ENCODE assay signal across 2 cellular contexts in the genomic region with DNA sequence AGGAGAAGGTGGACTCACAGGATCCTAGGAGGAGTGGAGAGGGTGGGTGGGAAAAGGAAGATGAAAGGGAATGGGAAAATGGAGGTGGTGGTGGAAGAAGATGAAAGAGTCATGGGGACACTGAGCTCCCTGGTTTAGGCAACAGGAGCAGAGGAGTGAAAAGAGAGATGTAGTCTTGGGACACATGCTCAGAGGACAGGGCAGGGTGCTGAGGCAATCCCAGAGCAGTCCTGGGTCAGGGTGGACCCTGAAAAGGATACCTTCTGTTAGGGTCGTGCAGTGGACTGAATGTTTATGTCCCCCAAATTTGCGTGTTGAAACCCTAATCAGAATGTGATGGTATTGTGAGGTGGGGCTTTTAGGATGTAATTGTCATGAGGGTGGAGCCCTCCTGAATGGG.
TF ChIP-seq lines count a peak whose summit lies in the region.

No MANE protein-coding gene starts in this region.

TF ChIP-seq in HEK293, 187 proteins besides CTCF, POLR2A, EP300 and RAD21 (continued from another document):
- no peak for TF ChIP-seq FEZF1 (tag by site-specific recombination; IDR thresholded peaks at IDR 0.05)
- TF ChIP-seq ZNF133 (tag by site-specific recombination; IDR thresholded peaks at IDR 0.05): no peak
- TF ChIP-seq KLF7 (tag by site-specific recombination; IDR thresholded peaks at IDR 0.05; ENCODE audit: borderline replicate concordance): no peak
- no peak for TF ChIP-seq ZNF311 (tag by site-specific recombination; IDR thresholded peaks at IDR 0.05; ENCODE audit: borderline replicate concordance)

TF ChIP-seq in K562, 482 proteins besides CTCF, POLR2A, EP300 and RAD21 (continued from another document):
- no peak for TF ChIP-seq TCF7 (IDR thresholded peaks at IDR 0.05; ENCODE audit: borderline replicate concordance)
- no peak for TF ChIP-seq PML (IDR thresholded peaks at IDR 0.05; ENCODE audit: low read length)
- TF ChIP-seq, protein P1, sequence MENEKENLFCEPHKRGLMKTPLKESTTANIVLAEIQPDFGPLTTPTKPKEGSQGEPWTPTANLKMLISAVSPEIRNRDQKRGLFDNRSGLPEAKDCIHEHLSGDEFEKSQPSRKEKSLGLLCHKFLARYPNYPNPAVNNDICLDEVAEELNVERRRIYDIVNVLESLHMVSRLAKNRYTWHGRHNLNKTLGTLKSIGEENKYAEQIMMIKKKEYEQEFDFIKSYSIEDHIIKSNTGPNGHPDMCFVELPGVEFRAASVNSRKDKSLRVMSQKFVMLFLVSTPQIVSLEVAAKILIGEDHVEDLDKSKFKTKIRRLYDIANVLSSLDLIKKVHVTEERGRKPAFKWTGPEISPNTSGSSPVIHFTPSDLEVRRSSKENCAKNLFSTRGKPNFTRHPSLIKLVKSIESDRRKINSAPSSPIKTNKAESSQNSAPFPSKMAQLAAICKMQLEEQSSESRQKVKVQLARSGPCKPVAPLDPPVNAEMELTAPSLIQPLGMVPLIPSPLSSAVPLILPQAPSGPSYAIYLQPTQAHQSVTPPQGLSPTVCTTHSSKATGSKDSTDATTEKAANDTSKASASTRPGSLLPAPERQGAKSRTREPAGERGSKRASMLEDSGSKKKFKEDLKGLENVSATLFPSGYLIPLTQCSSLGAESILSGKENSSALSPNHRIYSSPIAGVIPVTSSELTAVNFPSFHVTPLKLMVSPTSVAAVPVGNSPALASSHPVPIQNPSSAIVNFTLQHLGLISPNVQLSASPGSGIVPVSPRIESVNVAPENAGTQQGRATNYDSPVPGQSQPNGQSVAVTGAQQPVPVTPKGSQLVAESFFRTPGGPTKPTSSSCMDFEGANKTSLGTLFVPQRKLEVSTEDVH (IDR thresholded peaks at IDR 0.05; ENCODE audit: low read depth, partially characterized antibody): no peak
- TF ChIP-seq, protein P2, sequence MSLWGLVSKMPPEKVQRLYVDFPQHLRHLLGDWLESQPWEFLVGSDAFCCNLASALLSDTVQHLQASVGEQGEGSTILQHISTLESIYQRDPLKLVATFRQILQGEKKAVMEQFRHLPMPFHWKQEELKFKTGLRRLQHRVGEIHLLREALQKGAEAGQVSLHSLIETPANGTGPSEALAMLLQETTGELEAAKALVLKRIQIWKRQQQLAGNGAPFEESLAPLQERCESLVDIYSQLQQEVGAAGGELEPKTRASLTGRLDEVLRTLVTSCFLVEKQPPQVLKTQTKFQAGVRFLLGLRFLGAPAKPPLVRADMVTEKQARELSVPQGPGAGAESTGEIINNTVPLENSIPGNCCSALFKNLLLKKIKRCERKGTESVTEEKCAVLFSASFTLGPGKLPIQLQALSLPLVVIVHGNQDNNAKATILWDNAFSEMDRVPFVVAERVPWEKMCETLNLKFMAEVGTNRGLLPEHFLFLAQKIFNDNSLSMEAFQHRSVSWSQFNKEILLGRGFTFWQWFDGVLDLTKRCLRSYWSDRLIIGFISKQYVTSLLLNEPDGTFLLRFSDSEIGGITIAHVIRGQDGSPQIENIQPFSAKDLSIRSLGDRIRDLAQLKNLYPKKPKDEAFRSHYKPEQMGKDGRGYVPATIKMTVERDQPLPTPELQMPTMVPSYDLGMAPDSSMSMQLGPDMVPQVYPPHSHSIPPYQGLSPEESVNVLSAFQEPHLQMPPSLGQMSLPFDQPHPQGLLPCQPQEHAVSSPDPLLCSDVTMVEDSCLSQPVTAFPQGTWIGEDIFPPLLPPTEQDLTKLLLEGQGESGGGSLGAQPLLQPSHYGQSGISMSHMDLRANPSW (CRISPR knock-in tag; IDR thresholded peaks at IDR 0.05): no peak
- TF ChIP-seq ETV1 (tag; conservative IDR thresholded peaks at IDR 0.05; ENCODE audit: low read depth): no peak
- TF ChIP-seq, protein P3, sequence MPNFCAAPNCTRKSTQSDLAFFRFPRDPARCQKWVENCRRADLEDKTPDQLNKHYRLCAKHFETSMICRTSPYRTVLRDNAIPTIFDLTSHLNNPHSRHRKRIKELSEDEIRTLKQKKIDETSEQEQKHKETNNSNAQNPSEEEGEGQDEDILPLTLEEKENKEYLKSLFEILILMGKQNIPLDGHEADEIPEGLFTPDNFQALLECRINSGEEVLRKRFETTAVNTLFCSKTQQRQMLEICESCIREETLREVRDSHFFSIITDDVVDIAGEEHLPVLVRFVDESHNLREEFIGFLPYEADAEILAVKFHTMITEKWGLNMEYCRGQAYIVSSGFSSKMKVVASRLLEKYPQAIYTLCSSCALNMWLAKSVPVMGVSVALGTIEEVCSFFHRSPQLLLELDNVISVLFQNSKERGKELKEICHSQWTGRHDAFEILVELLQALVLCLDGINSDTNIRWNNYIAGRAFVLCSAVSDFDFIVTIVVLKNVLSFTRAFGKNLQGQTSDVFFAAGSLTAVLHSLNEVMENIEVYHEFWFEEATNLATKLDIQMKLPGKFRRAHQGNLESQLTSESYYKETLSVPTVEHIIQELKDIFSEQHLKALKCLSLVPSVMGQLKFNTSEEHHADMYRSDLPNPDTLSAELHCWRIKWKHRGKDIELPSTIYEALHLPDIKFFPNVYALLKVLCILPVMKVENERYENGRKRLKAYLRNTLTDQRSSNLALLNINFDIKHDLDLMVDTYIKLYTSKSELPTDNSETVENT (CRISPR knock-in tag; IDR thresholded peaks at IDR 0.05): no peak
- TF ChIP-seq POLR2AphosphoS2 (IDR thresholded peaks at IDR 0.05; ENCODE audit: low read length): no peak
- TF ChIP-seq ILK (tag; IDR thresholded peaks at IDR 0.05; ENCODE audit: borderline replicate concordance, low read depth): no peak
- TF ChIP-seq, protein P4, sequence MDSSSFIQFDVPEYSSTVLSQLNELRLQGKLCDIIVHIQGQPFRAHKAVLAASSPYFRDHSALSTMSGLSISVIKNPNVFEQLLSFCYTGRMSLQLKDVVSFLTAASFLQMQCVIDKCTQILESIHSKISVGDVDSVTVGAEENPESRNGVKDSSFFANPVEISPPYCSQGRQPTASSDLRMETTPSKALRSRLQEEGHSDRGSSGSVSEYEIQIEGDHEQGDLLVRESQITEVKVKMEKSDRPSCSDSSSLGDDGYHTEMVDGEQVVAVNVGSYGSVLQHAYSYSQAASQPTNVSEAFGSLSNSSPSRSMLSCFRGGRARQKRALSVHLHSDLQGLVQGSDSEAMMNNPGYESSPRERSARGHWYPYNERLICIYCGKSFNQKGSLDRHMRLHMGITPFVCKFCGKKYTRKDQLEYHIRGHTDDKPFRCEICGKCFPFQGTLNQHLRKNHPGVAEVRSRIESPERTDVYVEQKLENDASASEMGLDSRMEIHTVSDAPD (CRISPR knock-in tag; IDR thresholded peaks at IDR 0.05): no peak
- no peak for TF ChIP-seq HCFC1 (IDR thresholded peaks at IDR 0.05; ENCODE audit: low read depth, low read length)
- TF ChIP-seq E2F3 (CRISPR knock-in tag; IDR thresholded peaks at IDR 0.05): no peak
- no peak for TF ChIP-seq ZNF12 (CRISPR knock-in tag; IDR thresholded peaks at IDR 0.05)
- TF ChIP-seq RBM17 (IDR thresholded peaks at IDR 0.05; ENCODE audit: borderline replicate concordance, low read depth, low read length): no peak
- no peak for TF ChIP-seq NFXL1 (CRISPR knock-in tag; IDR thresholded peaks at IDR 0.05)
- no peak for TF ChIP-seq ZNF316 (IDR thresholded peaks at IDR 0.05)
- no peak for TF ChIP-seq ZNF146 (CRISPR knock-in tag; IDR thresholded peaks at IDR 0.05; ENCODE audit: unreplicated experiment)
